Comparison of ENCODE assay signal across 14 cellular contexts in genomic region chr15:90905306-90906180, GRCh38. TPM values are rescaled to one million over a fixed set of nuclear protein-coding genes. Genes with fewer than 3 reads are reported as not detected.
DNase-seq lines count a peak whose midpoint lies in the region; ATAC-seq and TF ChIP-seq lines count a peak whose summit lies in the region.
"Had no signal": no experiment of that assay in that cellular context is flagged by ENCODE, and none has a peak within 500 bp of the region (broad histone marks: within the 10 kb centered on the region; RNA-seq: fewer than 3 reads in every experiment).

No MANE protein-coding gene starts in this region.

- peaks cover 42% of the 10 kb centered on the region for H3K36me3 Mint-ChIP-seq in T-helper 2 cell treated with Interferon-gamma antibody and Interleukin-4, amounts not matched to agents 5 μg/mL and 100 μg/mL, for 36 hours (ENCODE audit: low read depth)
- H3K36me3 Mint-ChIP-seq in activated T-helper 2 cell treated with anti-CD3 and anti-CD28 coated beads, Interferon-gamma antibody, Interleukin-2, Interleukin-4, amounts not matched to agents 10 μg/mL and 5 μg/mL and 100 μg/mL, durations not matched to agents 14 hours and 24 hours and 36 hours (ENCODE audit: low read depth), result peaks cover 57% of the 10 kb centered on the region
- H3K36me3 Mint-ChIP-seq in nephron (ENCODE audit: low read depth), result peaks cover 28% of the 10 kb centered on the region

- no peak for DNase-seq in T-helper 2 cell treated with Interferon-gamma antibody and Interleukin-4, amounts not matched to agents 5 μg/mL and 100 μg/mL, for 36 hours (ENCODE audit: low spot score)
- DNase-seq in T-helper 2 cell (no peak), NCI-H187 (lab: John Stamatoyannopoulos, UW) (no peak)
- no peak for DNase-seq in activated T-helper 2 cell treated with anti-CD3 and anti-CD28 coated beads, Interferon-gamma antibody, Interleukin-2, Interleukin-4, amounts not matched to agents 10 μg/mL and 5 μg/mL and 100 μg/mL, durations not matched to agents 14 hours and 24 hours and 36 hours (ENCODE audit: low spot score)
- DNase-seq: 8988T; activated CD8-positive, alpha-beta memory T cell treated with anti-CD3 and anti-CD28 coated beads, Interleukin-2, amount 50 U/mL, for 4 hours; central memory CD4-positive, alpha-beta T cell; hypothalamus; NCI-H2081 treated with DMSO at 0.1 percent for 48 hours; NCI-H524; SJCRH30; T1000 had no signal

- H3K27ac Mint-ChIP-seq in T-helper 2 cell treated with Interferon-gamma antibody and Interleukin-4, amounts not matched to agents 5 μg/mL and 100 μg/mL, for 36 hours, result peak overlapping the region; percentile 41
- peak overlapping the region; percentile 12 for H3K27ac Mint-ChIP-seq in activated T-helper 2 cell treated with anti-CD3 and anti-CD28 coated beads, Interferon-gamma antibody, Interleukin-2, Interleukin-4, amounts not matched to agents 10 μg/mL and 5 μg/mL and 100 μg/mL, durations not matched to agents 14 hours and 24 hours and 36 hours
- no peak overlapping the region for H3K27ac Mint-ChIP-seq in nephron

- no peaks in the 10 kb centered on the region for H3K27me3 Mint-ChIP-seq in T-helper 2 cell treated with Interferon-gamma antibody and Interleukin-4, amounts not matched to agents 5 μg/mL and 100 μg/mL, for 36 hours (ENCODE audit: low read depth)
- H3K27me3 Mint-ChIP-seq in activated T-helper 2 cell treated with anti-CD3 and anti-CD28 coated beads, Interferon-gamma antibody, Interleukin-2, Interleukin-4, amounts not matched to agents 10 μg/mL and 5 μg/mL and 100 μg/mL, durations not matched to agents 14 hours and 24 hours and 36 hours (ENCODE audit: low read depth), result no peaks in the 10 kb centered on the region
- no peaks in the 10 kb centered on the region for H3K27me3 Mint-ChIP-seq in nephron (ENCODE audit: low read depth)

- H3K9me3 Mint-ChIP-seq in T-helper 2 cell treated with Interferon-gamma antibody and Interleukin-4, amounts not matched to agents 5 μg/mL and 100 μg/mL, for 36 hours, result no peaks in the 10 kb centered on the region
- H3K9me3 Mint-ChIP-seq in activated T-helper 2 cell treated with anti-CD3 and anti-CD28 coated beads, Interferon-gamma antibody, Interleukin-2, Interleukin-4, amounts not matched to agents 10 μg/mL and 5 μg/mL and 100 μg/mL, durations not matched to agents 14 hours and 24 hours and 36 hours, result no peaks in the 10 kb centered on the region
- no peaks in the 10 kb centered on the region for H3K9me3 Mint-ChIP-seq in nephron

- peaks cover 27% of the 10 kb centered on the region for H3K4me1 Mint-ChIP-seq in T-helper 2 cell treated with Interferon-gamma antibody and Interleukin-4, amounts not matched to agents 5 μg/mL and 100 μg/mL, for 36 hours (ENCODE audit: low read depth)
- peaks cover 24% of the 10 kb centered on the region for H3K4me1 Mint-ChIP-seq in activated T-helper 2 cell treated with anti-CD3 and anti-CD28 coated beads, Interferon-gamma antibody, Interleukin-2, Interleukin-4, amounts not matched to agents 10 μg/mL and 5 μg/mL and 100 μg/mL, durations not matched to agents 14 hours and 24 hours and 36 hours (ENCODE audit: low read depth)
- H3K4me1 Mint-ChIP-seq in nephron, result peaks cover 13% of the 10 kb centered on the region

- intact Hi-C loops in activated T-helper 2 cell treated with anti-CD3 and anti-CD28 coated beads, Interferon-gamma antibody, Interleukin-2, Interleukin-4, amounts not matched to agents 10 μg/mL and 5 μg/mL and 100 μg/mL, durations not matched to agents 14 hours and 24 hours and 36 hours (cut with micrococcal nuclease), result no loop called here

- no peak for TF ChIP-seq CTCF in nephron (IDR thresholded peaks at IDR 0.05; ENCODE audit: unreplicated experiment in 3 of 3)

- no peak for ATAC-seq in HG03342 (IDR thresholded peaks at IDR 0.05; ENCODE audit: unreplicated experiment)

- peak overlapping the region; percentile 43 for H3K4me3 Mint-ChIP-seq in T-helper 2 cell treated with Interferon-gamma antibody and Interleukin-4, amounts not matched to agents 5 μg/mL and 100 μg/mL, for 36 hours
- peak overlapping the region; percentile 61 for H3K4me3 Mint-ChIP-seq in activated T-helper 2 cell treated with anti-CD3 and anti-CD28 coated beads, Interferon-gamma antibody, Interleukin-2, Interleukin-4, amounts not matched to agents 10 μg/mL and 5 μg/mL and 100 μg/mL, durations not matched to agents 14 hours and 24 hours and 36 hours (ENCODE audit: low read depth)
- H3K4me3 Mint-ChIP-seq in nephron, result peak overlapping the region; percentile 54 to 60 (median 55)

RNA-seq across cellular contexts. Expression of gene MAN2A2, which starts 2.4 kb away (rescaled TPM):
- 200 and 201 TPM in 2 replicates for total RNA-seq in activated T-helper 2 cell treated with anti-CD3 and anti-CD28 coated beads, Interferon-gamma antibody, Interleukin-2, Interleukin-4, amounts not matched to agents 10 μg/mL and 5 μg/mL and 100 μg/mL, durations not matched to agents 14 hours and 24 hours and 36 hours

RNA-seq across cellular contexts. Expression of gene FES, which starts 21.2 kb away (rescaled TPM):
- total RNA-seq in activated T-helper 2 cell treated with anti-CD3 and anti-CD28 coated beads, Interferon-gamma antibody, Interleukin-2, Interleukin-4, amounts not matched to agents 10 μg/mL and 5 μg/mL and 100 μg/mL, durations not matched to agents 14 hours and 24 hours and 36 hours, result 51.9 and 55.8 TPM in 2 replicates

RNA-seq across cellular contexts. Expression of gene HDDC3, which starts 26.8 kb away (rescaled TPM):
- 38.6 and 43.0 TPM in 2 replicates for total RNA-seq in activated T-helper 2 cell treated with anti-CD3 and anti-CD28 coated beads, Interferon-gamma antibody, Interleukin-2, Interleukin-4, amounts not matched to agents 10 μg/mL and 5 μg/mL and 100 μg/mL, durations not matched to agents 14 hours and 24 hours and 36 hours

RNA-seq across cellular contexts. Expression of gene UNC45A, which starts 29.5 kb away (rescaled TPM):
- total RNA-seq in activated T-helper 2 cell treated with anti-CD3 and anti-CD28 coated beads, Interferon-gamma antibody, Interleukin-2, Interleukin-4, amounts not matched to agents 10 μg/mL and 5 μg/mL and 100 μg/mL, durations not matched to agents 14 hours and 24 hours and 36 hours, result 74.1 and 75.7 TPM in 2 replicates

RNA-seq across cellular contexts. Expression of gene FURIN, which starts 37.2 kb away (rescaled TPM):
- 564 and 570 TPM in 2 replicates for total RNA-seq in activated T-helper 2 cell treated with anti-CD3 and anti-CD28 coated beads, Interferon-gamma antibody, Interleukin-2, Interleukin-4, amounts not matched to agents 10 μg/mL and 5 μg/mL and 100 μg/mL, durations not matched to agents 14 hours and 24 hours and 36 hours

Comparison
In these comparisons a context has a peak if more than half of its experiments do, and no peak if none do; other contexts are left out.
1. H3K27ac Mint-ChIP-seq: peak in T-helper 2 cell treated with Interferon-gamma antibody and Interleukin-4, amounts not matched to agents 5 μg/mL and 100 μg/mL, for 36 hours (single experiment) and activated T-helper 2 cell treated with anti-CD3 and anti-CD28 coated beads, Interferon-gamma antibody, Interleukin-2, Interleukin-4, amounts not matched to agents 10 μg/mL and 5 μg/mL and 100 μg/mL, durations not matched to agents 14 hours and 24 hours and 36 hours (single experiment); none in nephron (0 of 3).
2. Peak in every context shown above with its lines, with median percentiles within 50 percentile points of each other: H3K4me3 Mint-ChIP-seq.